ENCODE assay signal across 9 cellular contexts in the genomic region with DNA sequence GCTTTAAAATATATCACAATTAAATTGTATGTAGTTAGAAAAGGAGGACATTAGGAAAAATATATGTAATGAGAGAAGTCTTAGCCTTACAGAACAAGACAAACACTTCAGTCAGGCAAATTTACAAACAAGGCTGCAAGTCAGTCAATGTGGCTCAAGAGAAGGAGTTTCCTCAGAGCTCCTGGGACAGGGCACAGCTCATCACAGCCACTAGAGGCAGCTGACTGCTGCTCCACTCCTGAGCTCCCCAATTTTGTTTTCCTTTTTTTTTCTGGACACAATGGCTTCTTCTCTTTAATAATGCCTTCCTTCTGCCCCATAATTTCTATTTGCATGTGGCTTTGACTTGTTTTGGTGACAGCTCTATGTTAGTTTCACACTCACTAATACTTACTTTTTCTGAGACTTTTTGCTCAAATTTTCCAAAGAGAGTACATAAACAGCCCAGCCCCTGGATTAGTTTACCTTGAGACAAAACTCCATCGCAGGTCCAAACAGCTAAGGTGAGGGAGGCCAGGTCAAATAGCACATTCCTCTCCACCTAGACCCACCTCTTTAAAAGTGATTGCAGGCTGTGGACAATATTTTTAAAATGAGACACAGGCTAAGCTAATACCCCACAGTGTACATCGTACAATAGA.
DNase-seq lines count a peak whose midpoint lies in the region; ATAC-seq and TF ChIP-seq lines count a peak whose summit lies in the region.
"Had no signal": no experiment of that assay in that cellular context is flagged by ENCODE, and none has a peak within 500 bp of the region (broad histone marks: within the 10 kb centered on the region; RNA-seq: fewer than 3 reads in every experiment).

No MANE protein-coding gene starts in this region.

- in situ Hi-C loops in brain microvascular endothelial cell (cut with HindIII; ENCODE audit: low pct_ligation_motif_present, low sequenced_read_pairs), result no loop called here

- H3K4me3 ChIP-seq in brain microvascular endothelial cell (ENCODE audit: low read depth, low read length), result no peak overlapping the region

- ATAC-seq in GM19452 (IDR thresholded peaks at IDR 0.05; ENCODE audit: unreplicated experiment) (no peak), GM21360 (IDR thresholded peaks at IDR 0.05; ENCODE audit: unreplicated experiment) (no peak)
- ATAC-seq: left ventricle myocardium superior had no signal

- no peaks in the 10 kb centered on the region for H3K27me3 ChIP-seq in brain microvascular endothelial cell (replicated peaks)

- TF ChIP-seq CTCF in brain microvascular endothelial cell (IDR thresholded peaks at IDR 0.05; ENCODE audit: low read depth, low read length, missing control alignments), result peak; percentile 84

- H3K36me3 ChIP-seq in brain microvascular endothelial cell (replicated peaks), result no peaks in the 10 kb centered on the region

- no peak overlapping the region for H3K27ac ChIP-seq in brain microvascular endothelial cell

- DNase-seq in EL, result peak; percentile 5
- DNase-seq in M059J (ENCODE audit: low read depth), result peak; percentile 31
- peak; percentile 31 for DNase-seq in brain microvascular endothelial cell
- DNase-seq in myocyte (ENCODE audit: low read depth), result peak; percentile 40
- DNase-seq in NCI-H128 (lab: John Stamatoyannopoulos, UW; ENCODE audit: unreplicated experiment), result no peak
- DNase-seq in effector CD4-positive, alpha-beta T cell, result no peak
- DNase-seq: left ventricle myocardium superior had no signal

Comparison
In these comparisons a context has a peak if more than half of its experiments do, and no peak if none do; other contexts are left out.
1. DNase-seq: peak in EL (single experiment), M059J (single experiment), brain microvascular endothelial cell (single experiment) and myocyte (single experiment); none in NCI-H128 (single experiment) and effector CD4-positive, alpha-beta T cell (single experiment).